In genomic region chr12:31481415-31481814, GRCh38 we compare ENCODE assay signal across 1 cellular context.
TF ChIP-seq lines count a peak whose summit lies in the region.

No MANE protein-coding gene starts in this region.

TF ChIP-seq in GM12878, 131 proteins besides CTCF, POLR2A, EP300 and RAD21:
- no peak for TF ChIP-seq SRF (IDR thresholded peaks at IDR 0.05; ENCODE audit: low read depth in 2 of 2, low read length in 2 of 2)
- no peak for TF ChIP-seq BCL11A (IDR thresholded peaks at IDR 0.05; ENCODE audit: low read depth, low read length)
- TF ChIP-seq SPI1 (IDR thresholded peaks at IDR 0.05; ENCODE audit: borderline replicate concordance, insufficient read depth, low read depth, low read length): peak; percentile 24; the same call in 1 of the 2 replicates
